30 cellular contexts compared by ENCODE assay signal in genomic region chr16:15847621-15848175, GRCh38. TPM values are rescaled to one million over a fixed set of nuclear protein-coding genes. Genes with fewer than 3 reads are reported as not detected.
"Had no signal": no experiment of that assay in that cellular context is flagged by ENCODE, and none has a peak within 500 bp of the region (broad histone marks: within the 10 kb centered on the region; RNA-seq: fewer than 3 reads in every experiment).

No MANE protein-coding gene starts in this region.

- H3K27ac ChIP-seq: body of pancreas, epithelial cell of prostate, lower lobe of right lung, neutrophil, pancreas, VCaP had no signal

- H3K9me3 Mint-ChIP-seq: immature natural killer cell, nephron progenitor cell had no signal

- ATAC-seq: body of pancreas, heart left ventricle, left lobe of liver, mucosa of descending colon, pancreas had no signal

- H3K4me3 Mint-ChIP-seq: activated naive CD8-positive, alpha-beta T cell; immature natural killer cell; nephron progenitor cell had no signal

- H3K27me3 ChIP-seq: body of pancreas, heart left ventricle, neutrophil, pancreas had no signal

- FAIRE-seq: colon, endometrium, kidney, pancreas, TTC549 had no signal

- DNase-seq: activated CD4-positive, alpha-beta T cell treated with anti-CD3 and anti-CD28 coated beads for 4 hours; activated CD4-positive, alpha-beta T cell treated with anti-CD3 and anti-CD28 coated beads, Interleukin-2, amount 50 U/mL, for 4 hours; activated CD8-positive, alpha-beta memory T cell treated with anti-CD3 and anti-CD28 coated beads for 24 hours; activated effector memory CD4-positive, alpha-beta T cell treated with Interleukin-2 at 50 U/mL for 16 hours; activated naive CD4-positive, alpha-beta T cell treated with Interleukin-2 at 50 U/mL for 16 hours; anterior cingulate cortex; body of pancreas; effector CD8-positive, alpha-beta T cell; heart left ventricle; hypothalamus; immature natural killer cell; kidney; lower lobe of right lung; mesendoderm; mucosa of descending colon; nephron progenitor cell; pancreas; stimulated activated naive CD4-positive, alpha-beta T cell treated with Interleukin-2 at 50 U/mL for 16 hours; T-helper 9 cell had no signal

- H3K36me3 ChIP-seq: heart left ventricle, lower lobe of right lung, neutrophil, pancreas, prostate gland had no signal

- H3K4me3 ChIP-seq: body of pancreas, heart left ventricle, lower lobe of right lung, mucosa of descending colon, pancreas, prostate gland had no signal

- H3K4me1 ChIP-seq: body of pancreas, heart left ventricle, lower lobe of right lung, pancreas, prostate gland had no signal

- H3K4me1 Mint-ChIP-seq: immature natural killer cell had no signal

- H3K27ac Mint-ChIP-seq: activated naive CD8-positive, alpha-beta T cell; immature natural killer cell; nephron progenitor cell had no signal

- H3K36me3 Mint-ChIP-seq: activated naive CD8-positive, alpha-beta T cell; immature natural killer cell had no signal

- H3K9me3 ChIP-seq: body of pancreas, heart left ventricle, lower lobe of right lung, mucosa of descending colon, neutrophil, pancreas, prostate gland had no signal

RNA-seq across cellular contexts. Expression of gene MYH11, which starts 9.1 kb away (rescaled TPM):
- total RNA-seq: dermis microvascular lymphatic vessel endothelial cell; T-helper 1 cell treated with Interleukin-12 subunit alpha and Interleukin-12 subunit beta and Interleukin-4 antibody, amounts not matched to agents 30 ng/mL and 1 ng/mL, for 36 hours had no signal
